14 cellular contexts compared by ENCODE assay signal in the genomic region with DNA sequence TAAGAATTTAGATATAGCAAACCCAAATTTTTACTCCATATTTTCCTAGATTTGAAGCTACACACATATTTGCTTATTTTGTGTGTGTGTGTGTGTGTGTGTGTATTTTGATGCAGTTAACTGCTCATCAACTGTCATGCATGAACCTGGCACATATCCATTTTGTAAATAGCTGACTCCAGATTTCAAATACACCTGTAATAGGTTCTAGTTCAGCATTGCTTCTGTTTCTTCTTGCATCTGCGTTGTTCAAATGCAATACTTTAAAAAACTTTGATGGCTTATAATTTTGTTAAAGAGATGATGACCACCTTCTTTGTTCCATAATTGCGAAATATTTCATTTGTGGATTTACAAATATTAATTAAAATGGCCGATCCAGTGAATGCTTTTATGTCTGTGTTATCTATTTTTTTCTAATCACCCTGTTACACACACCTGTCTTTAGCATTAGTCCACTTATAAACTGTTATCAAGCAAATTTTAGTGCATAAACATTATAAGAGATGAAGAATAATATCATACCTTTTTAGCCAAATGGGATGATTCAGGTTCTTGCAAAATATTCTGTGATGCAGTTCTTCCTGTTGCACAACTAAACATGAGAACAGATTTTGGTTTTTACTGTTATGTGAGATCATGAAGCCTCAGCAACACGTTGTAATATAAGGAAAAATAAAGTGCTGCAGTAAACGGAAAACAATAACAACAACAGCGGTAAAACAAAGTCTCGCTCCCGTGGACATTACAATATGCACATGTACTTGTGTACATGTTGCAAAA. TPM values are rescaled to one million over a fixed set of nuclear protein-coding genes. Genes with fewer than 3 reads are reported as not detected.
A peak's percentile ranks its signal among the peaks of the same experiment; 100 is the strongest.
DNase-seq lines count a peak whose midpoint lies in the region; ATAC-seq and TF ChIP-seq lines count a peak whose summit lies in the region.
"Had no signal": no experiment of that assay in that cellular context is flagged by ENCODE, and none has a peak within 500 bp of the region (broad histone marks: within the 10 kb centered on the region; RNA-seq: fewer than 3 reads in every experiment).

No MANE protein-coding gene starts in this region.

- TF ChIP-seq EP300 in tibial nerve (IDR thresholded peaks at IDR 0.05) = peak; percentile 51

- POLR2A ChIA-PET in RWPE1 (lab: Yijun Ruan, JAX; ENCODE audit: low non-redundant PET) = interaction anchor here (0.7 to 4.6 kb wide), 4 partner anchors 13 to 145 kb away, joined by 5 to 42 read pairs (median 11); a partner anchor contains a TSS
- POLR2A ChIA-PET in naive thymus-derived CD8-positive, alpha-beta T cell (lab: Charles Lee) = interaction anchor here (0.5 to 7.6 kb wide), 5 partner anchors 14 to 1603 kb away, joined by 3 to 112 read pairs (median 5); a partner anchor contains a TSS

- H3K27me3 ChIP-seq in tibial nerve = no peaks in the 10 kb centered on the region

- no peak overlapping the region for H3K4me3 ChIP-seq in fibroblast of mammary gland (ENCODE audit: control insufficient read depth, low read depth, low read length)
- no peak overlapping the region for H3K4me3 ChIP-seq in tibial nerve
- H3K4me3 ChIP-seq: MG63 had no signal

- peak overlapping the region; percentile 100 for H3K27ac ChIP-seq in RWPE1
- H3K27ac ChIP-seq in tibial nerve = peak overlapping the region in 2 of 4 donors; percentile 97

- peaks cover 42% of the 10 kb centered on the region for H3K4me1 Mint-ChIP-seq in T-helper 2 cell treated with Interferon-gamma antibody and Interleukin-4, amounts not matched to agents 5 μg/mL and 100 μg/mL, for 36 hours (ENCODE audit: low read depth)
- H3K4me1 Mint-ChIP-seq in naive thymus-derived CD8-positive, alpha-beta T cell = peaks cover 17 to 51% (median 31%) of the 10 kb centered on the region in 4 donors

- peaks cover 0 to 28% (median 14%) of the 10 kb centered on the region in 4 donors for H3K4me1 ChIP-seq in tibial nerve

- TF ChIP-seq CTCF in RWPE1 (conservative IDR thresholded peaks at IDR 0.05; ENCODE audit: low read depth) = no peak
- no peak for TF ChIP-seq CTCF in fibroblast of mammary gland (conservative IDR thresholded peaks at IDR 0.05; ENCODE audit: control insufficient read depth, insufficient read depth, low read depth, low read length)
- no peak for TF ChIP-seq CTCF in tibial nerve (IDR thresholded peaks at IDR 0.05)

- H3K9me3 ChIP-seq in tibial nerve = no peaks in the 10 kb centered on the region
- H3K9me3 ChIP-seq: MG63 had no signal

- H3K27ac Mint-ChIP-seq in T-helper 2 cell treated with Interferon-gamma antibody and Interleukin-4, amounts not matched to agents 5 μg/mL and 100 μg/mL, for 36 hours = peak overlapping the region; percentile 17
- H3K27ac Mint-ChIP-seq in naive thymus-derived CD8-positive, alpha-beta T cell = peak overlapping the region in 5 of 10 donors; percentile 60 to 91 (median 73)
- H3K27ac Mint-ChIP-seq: GM23338 had no signal

- no peak for DNase-seq in T-helper 2 cell treated with Interferon-gamma antibody and Interleukin-4, amounts not matched to agents 5 μg/mL and 100 μg/mL, for 36 hours (ENCODE audit: low spot score)
- no peak for DNase-seq in T-helper 2 cell
- DNase-seq in RWPE1 (ENCODE audit: low spot score) = peak; percentile 26
- peak; percentile 88 for DNase-seq in fibroblast of mammary gland (ENCODE audit: low read depth)
- peak in 1 of 2 donors; percentile 34 for DNase-seq in tibial nerve (ENCODE audit: low spot score in 2 of 2)
- DNase-seq in G401 (ENCODE audit: low spot score) = no peak
- no peak for DNase-seq in superior temporal gyrus (ENCODE audit: extremely low spot score)
- no peak for DNase-seq in naive thymus-derived CD8-positive, alpha-beta T cell
- DNase-seq: GDM1; MG63; OCI-M1; stimulated activated CD4-positive, alpha-beta T cell treated with anti-CD3 and anti-CD28 coated beads, Interleukin-1b, Interleukin-23, amount 100 ng/mL, for 48 hours had no signal

- in situ Hi-C loops in G401 (cut with HindIII; ENCODE audit: low sequenced_read_pairs) = no loop called here

- H3K36me3 ChIP-seq in tibial nerve = no peaks in the 10 kb centered on the region
- H3K36me3 ChIP-seq: MG63 had no signal

- no peak overlapping the region for H3K4me3 Mint-ChIP-seq in T-helper 2 cell treated with Interferon-gamma antibody and Interleukin-4, amounts not matched to agents 5 μg/mL and 100 μg/mL, for 36 hours
- peak overlapping the region in 2 of 10 donors; percentile 27 to 50 for H3K4me3 Mint-ChIP-seq in naive thymus-derived CD8-positive, alpha-beta T cell
- H3K4me3 Mint-ChIP-seq: GM23338 had no signal

- ATAC-seq in naive thymus-derived CD8-positive, alpha-beta T cell = no peak
- ATAC-seq: GM23338 had no signal

- CTCF ChIA-PET in RWPE1 (lab: Yijun Ruan, JAX) = interaction anchor here (0.6 to 1.8 kb wide), 3 partner anchors 15 to 324 kb away, joined by 4 to 6 read pairs (median 4); no protein-coding TSS in a partner anchor

- H3K9me3 Mint-ChIP-seq in T-helper 2 cell treated with Interferon-gamma antibody and Interleukin-4, amounts not matched to agents 5 μg/mL and 100 μg/mL, for 36 hours = no peaks in the 10 kb centered on the region
- H3K9me3 Mint-ChIP-seq in naive thymus-derived CD8-positive, alpha-beta T cell = no peaks in the 10 kb centered on the region
- H3K9me3 Mint-ChIP-seq: GM23338 had no signal

- TF ChIP-seq POLR2A in tibial nerve (IDR thresholded peaks at IDR 0.05) = no peak

- WGBS in tibial nerve, 2 donors = 75 to 76% methylated on average over 8 of the region's 8 CpGs

- H3K27me3 Mint-ChIP-seq in T-helper 2 cell treated with Interferon-gamma antibody and Interleukin-4, amounts not matched to agents 5 μg/mL and 100 μg/mL, for 36 hours (ENCODE audit: low read depth) = peaks cover 17% of the 10 kb centered on the region
- peaks cover 0 to 12% (median 2%) of the 10 kb centered on the region in 5 donors for H3K27me3 Mint-ChIP-seq in naive thymus-derived CD8-positive, alpha-beta T cell

- no peaks in the 10 kb centered on the region for H3K36me3 Mint-ChIP-seq in T-helper 2 cell treated with Interferon-gamma antibody and Interleukin-4, amounts not matched to agents 5 μg/mL and 100 μg/mL, for 36 hours (ENCODE audit: low read depth)
- no peaks in the 10 kb centered on the region for H3K36me3 Mint-ChIP-seq in naive thymus-derived CD8-positive, alpha-beta T cell

RNA-seq across cellular contexts. Expression of a gene that starts 12.7 kb away (rescaled TPM):
- 100 to 1,000 TPM in 3 of 4 donors, 10 to 100 TPM in 1; 85.0 to 267 (median 145) TPM for total RNA-seq in tibial nerve
- not detected in 2 replicates for total RNA-seq in G401 (2014; rRNA removed; shearing (Covaris generic))
- 10 to 100 TPM; 88.6 to 95.4 TPM for total RNA-seq in naive thymus-derived CD8-positive, alpha-beta T cell
- 100 to 1,000 TPM in 1 of 3 donors, 10 to 100 TPM in 2; 62.0 to 124 (median 74.6) TPM for polyA plus RNA-seq in naive thymus-derived CD8-positive, alpha-beta T cell
- polyA plus RNA-seq: neural cell had no signal

RNA-seq across cellular contexts. Expression of a gene that starts 39.4 kb away (rescaled TPM):
- not detected for total RNA-seq in tibial nerve
- not detected in 2 replicates for total RNA-seq in G401 (2014; rRNA removed; shearing (Covaris generic))
- not detected for total RNA-seq in naive thymus-derived CD8-positive, alpha-beta T cell
- polyA plus RNA-seq in naive thymus-derived CD8-positive, alpha-beta T cell = not detected
- total RNA-seq: GM23338 had no signal
- polyA plus RNA-seq: GM23338, neural cell had no signal

RNA-seq across cellular contexts. Expression of a gene that starts 55.8 kb away (rescaled TPM):
- 100 to 1,000 TPM; 108 to 230 (median 192) TPM for total RNA-seq in tibial nerve
- not detected in 2 replicates for total RNA-seq in G401 (2014; rRNA removed; shearing (Covaris generic))
- total RNA-seq in naive thymus-derived CD8-positive, alpha-beta T cell = 100 to 1,000 TPM; 198 to 212 TPM
- 100 to 1,000 TPM; 629 to 783 (median 630) TPM for polyA plus RNA-seq in naive thymus-derived CD8-positive, alpha-beta T cell

Comparison
In these comparisons a context has a peak if more than half of its experiments do, and no peak if none do; other contexts are left out.
1. DNase-seq: peak in RWPE1 (single experiment) and fibroblast of mammary gland (single experiment); none in T-helper 2 cell treated with Interferon-gamma antibody and Interleukin-4, amounts not matched to agents 5 μg/mL and 100 μg/mL, for 36 hours (single experiment), T-helper 2 cell (0 of 5), G401 (single experiment), superior temporal gyrus (single experiment) and naive thymus-derived CD8-positive, alpha-beta T cell (0 of 10).
2. RNA of a gene that starts 12.7 kb away (total RNA-seq): 85.0 to 267 TPM in tibial nerve and 88.6 to 95.4 TPM in naive thymus-derived CD8-positive, alpha-beta T cell; not detected in G401; every median in the first group is over 10 times any median in the second.
3. RNA of a gene that starts 55.8 kb away (total RNA-seq): 108 to 230 TPM in tibial nerve and 198 to 212 TPM in naive thymus-derived CD8-positive, alpha-beta T cell; not detected in G401; every median in the first group is over 100 times any median in the second.